ENCODE assay signal across 8 cellular contexts in genomic region chr10:28049286-28049685, GRCh38. TPM values are rescaled to one million over a fixed set of nuclear protein-coding genes. Genes with fewer than 3 reads are reported as not detected.
"Had no signal": no experiment of that assay in that cellular context is flagged by ENCODE, and none has a peak within 500 bp of the region (broad histone marks: within the 10 kb centered on the region; RNA-seq: fewer than 3 reads in every experiment).

No MANE protein-coding gene starts in this region.

- ATAC-seq: HepG2, K562 had no signal

- H3K27ac ChIP-seq: GM23248, HL-60 had no signal

- H3K4me3 ChIP-seq: GM23248, HAP-1, K562 had no signal

- H2AFZ ChIP-seq: GM23248 had no signal

- DNase-seq: GOT3, H7, KG1 had no signal

- H3K4me1 ChIP-seq: HAP-1 had no signal

- H3K9ac ChIP-seq: GM23248 had no signal

- H3K9me3 ChIP-seq: HAP-1 had no signal

- H3K36me3 ChIP-seq: HAP-1 had no signal

RNA-seq across cellular contexts. Expression of gene ODAD2, which starts 50.4 kb away (rescaled TPM):
- total RNA-seq: HepG2, K562 had no signal
- polyA plus RNA-seq: HepG2, K562 had no signal
